Comparison of ENCODE assay signal across 1 cellular context in genomic region chr2:8154270-8154669, GRCh38.
TF ChIP-seq lines count a peak whose summit lies in the region.

No MANE protein-coding gene starts in this region.

TF ChIP-seq in IMR-90, 13 proteins besides CTCF, POLR2A, EP300 and RAD21 (continued from another document):
- TF ChIP-seq RCOR1 (IDR thresholded peaks at IDR 0.05; ENCODE audit: insufficient replicate concordance, low read length), result no peak
- no peak for TF ChIP-seq MXI1 (IDR thresholded peaks at IDR 0.05; ENCODE audit: borderline replicate concordance, low read depth, low read length)
- no peak for TF ChIP-seq USF2 (IDR thresholded peaks at IDR 0.05; ENCODE audit: low read depth, low read length)
- no peak for TF ChIP-seq CHD1 (IDR thresholded peaks at IDR 0.05; ENCODE audit: low read depth, low read length)
- TF ChIP-seq RFX5 (IDR thresholded peaks at IDR 0.05; ENCODE audit: low read depth, low read length), result no peak
- no peak for TF ChIP-seq MAFK (IDR thresholded peaks at IDR 0.05; ENCODE audit: low read depth, low read length)
- TF ChIP-seq NFE2L2 (IDR thresholded peaks at IDR 0.05; ENCODE audit: low read depth, low read length), result no peak
